23 cellular contexts compared by ENCODE assay signal in the genomic region with DNA sequence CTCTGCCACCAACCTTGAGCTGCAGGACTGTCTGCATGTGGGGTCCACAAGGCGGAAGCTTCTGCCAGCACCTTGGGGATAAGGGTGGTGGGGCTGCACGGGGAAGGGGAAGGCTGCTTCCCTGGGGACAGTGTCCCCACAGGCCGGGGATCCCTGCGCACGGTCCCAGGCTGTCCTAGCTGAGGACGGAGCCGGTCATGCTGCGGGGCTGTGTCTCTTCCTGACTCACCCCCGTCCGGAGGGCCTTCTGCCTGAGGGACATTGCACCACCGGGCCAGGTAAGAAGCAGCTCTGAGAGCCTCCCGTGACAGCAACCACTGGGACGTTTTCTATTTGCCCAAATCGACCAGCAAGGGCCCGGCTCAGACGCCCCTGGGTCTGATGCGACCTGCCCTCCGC. TPM values are rescaled to one million over a fixed set of nuclear protein-coding genes. Genes with fewer than 3 reads are reported as not detected.
DNase-seq lines count a peak whose midpoint lies in the region; ATAC-seq and TF ChIP-seq lines count a peak whose summit lies in the region.
"Had no signal": no experiment of that assay in that cellular context is flagged by ENCODE, and none has a peak within 500 bp of the region (broad histone marks: within the 10 kb centered on the region; RNA-seq: fewer than 3 reads in every experiment).

No MANE protein-coding gene starts in this region.

- H3K36me3 ChIP-seq in SK-N-SH (replicated peaks in 1 of 2; ENCODE audit: control insufficient read depth in 1 of 2, insufficient read depth in 2 of 2, low read length in 1 of 2) (no peaks in the 10 kb centered on the region), HUES6 (ENCODE audit: control insufficient read depth, insufficient read depth, low read length) (peaks cover 19% of the 10 kb centered on the region), neural progenitor cell (no peaks in the 10 kb centered on the region)
- H3K36me3 ChIP-seq: ascending aorta had no signal

- H3K9me2 ChIP-seq in SK-N-SH: no peaks in the 10 kb centered on the region

- ATAC-seq in SK-N-SH treated with all-trans-retinoic acid at 6 μM for 48 hours: no peak
- peak; percentile 20 for ATAC-seq in WTC11
- no peak for ATAC-seq in HG02852 (IDR thresholded peaks at IDR 0.05; ENCODE audit: unreplicated experiment)
- ATAC-seq in GM21619 (IDR thresholded peaks at IDR 0.05; ENCODE audit: unreplicated experiment): no peak

- H3K9me3 ChIP-seq in SK-N-SH (no peaks in the 10 kb centered on the region), HUES6 (ENCODE audit: control insufficient read depth, insufficient read depth, low read depth, low read length) (no peaks in the 10 kb centered on the region), neural progenitor cell (ENCODE audit: low read depth) (no peaks in the 10 kb centered on the region)
- H3K9me3 ChIP-seq: ascending aorta had no signal

- H3K27ac Mint-ChIP-seq in WTC11 (peak overlapping the region; percentile 22), neural progenitor cell (no peak overlapping the region)
- H3K27ac Mint-ChIP-seq: activated naive CD4-positive, alpha-beta T cell treated with anti-CD3 and anti-CD28 coated beads, Interleukin-2, amount 50 U/mL, for 72 hours; activated T-helper 2 cell treated with anti-CD3 and anti-CD28 coated beads, Interferon-gamma antibody, Interleukin-2, Interleukin-4, amounts not matched to agents 10 μg/mL and 5 μg/mL and 100 μg/mL, durations not matched to agents 14 hours and 24 hours and 36 hours; dendritic cell treated with granulocyte-macrophage colony-stimulating factor and Interleukin-4, amounts not matched to agents 40 ng/mL and 50 ng/mL, for 4 days; memory B cell had no signal

- TF ChIP-seq EP300 in SK-N-SH (IDR thresholded peaks at IDR 0.05; ENCODE audit: borderline replicate concordance in 1 of 2, low read depth in 1 of 2, low read length in 1 of 2): no peak

- H3K9me3 Mint-ChIP-seq in WTC11 (no peaks in the 10 kb centered on the region), neural progenitor cell (no peaks in the 10 kb centered on the region)
- H3K9me3 Mint-ChIP-seq: activated naive CD4-positive, alpha-beta T cell treated with anti-CD3 and anti-CD28 coated beads, Interleukin-2, amount 50 U/mL, for 72 hours; activated T-helper 2 cell treated with anti-CD3 and anti-CD28 coated beads, Interferon-gamma antibody, Interleukin-2, Interleukin-4, amounts not matched to agents 10 μg/mL and 5 μg/mL and 100 μg/mL, durations not matched to agents 14 hours and 24 hours and 36 hours; dendritic cell treated with granulocyte-macrophage colony-stimulating factor and Interleukin-4, amounts not matched to agents 40 ng/mL and 50 ng/mL, for 4 days; memory B cell had no signal

- DNase-seq in SK-N-SH (no peak), WTC11 (ENCODE audit: low spot score) (no peak), neural progenitor cell (ENCODE audit: low spot score) (no peak), NCI-H526 treated with DMSO at 0.1 percent for 48 hours (lab: John Stamatoyannopoulos, UW) (no peak)

- H3K4me1 Mint-ChIP-seq in WTC11 (no peaks in the 10 kb centered on the region; the same call in 1 of the 2 replicates), neural progenitor cell (peaks cover 7% of the 10 kb centered on the region)

- H3K27ac ChIP-seq in SK-N-SH (ENCODE audit: low read depth in 2 of 2, low read length in 1 of 2) (no peak overlapping the region), HUES6 (ENCODE audit: low read depth, low read length) (no peak overlapping the region), neural progenitor cell (no peak overlapping the region)
- H3K27ac ChIP-seq: ascending aorta, skin epidermis had no signal

- no peak for TF ChIP-seq RAD21 in SK-N-SH (IDR thresholded peaks at IDR 0.05; ENCODE audit: low read length)

- H3K36me3 Mint-ChIP-seq in WTC11 (no peaks in the 10 kb centered on the region), neural progenitor cell (no peaks in the 10 kb centered on the region)
- H3K36me3 Mint-ChIP-seq: activated naive CD4-positive, alpha-beta T cell treated with anti-CD3 and anti-CD28 coated beads, Interleukin-2, amount 50 U/mL, for 72 hours; memory B cell had no signal

- H2AFZ ChIP-seq in SK-N-SH (ENCODE audit: low read depth) (no peak overlapping the region), neural progenitor cell (replicated peaks) (no peak overlapping the region)

- H3F3A ChIP-seq in SK-N-SH (replicated peaks; ENCODE audit: insufficient read depth): no peaks in the 10 kb centered on the region
- H3F3A ChIP-seq in neural progenitor cell (ENCODE audit: low read depth): no peaks in the 10 kb centered on the region

- WGBS in SK-N-SH (ENCODE audit: low lambda C conversion rate): no CpG with 5 or more reads among the region's 18 CpGs

- H3K4me1 ChIP-seq in SK-N-SH (ENCODE audit: control insufficient read depth in 1 of 2, insufficient read depth in 2 of 2, low read depth in 1 of 2, low read length in 1 of 2): no peaks in the 10 kb centered on the region; a peak in 1 of 4 replicates
- peaks cover 11% of the 10 kb centered on the region for H3K4me1 ChIP-seq in HUES6 (ENCODE audit: control insufficient read depth, insufficient read depth, low read length)
- peaks cover 7% of the 10 kb centered on the region for H3K4me1 ChIP-seq in neural progenitor cell
- H3K4me1 ChIP-seq: ascending aorta had no signal

- no peaks in the 10 kb centered on the region for H3K27me3 Mint-ChIP-seq in WTC11 (ENCODE audit: low read depth)
- peaks cover 4% of the 10 kb centered on the region for H3K27me3 Mint-ChIP-seq in neural progenitor cell (ENCODE audit: insufficient read depth, low read depth)

- POLR2A ChIA-PET in SK-N-SH (lab: Yijun Ruan, JAX): no interaction called here
- POLR2A ChIA-PET in WTC11 (lab: Charles Lee): no interaction called here

- no peaks in the 10 kb centered on the region for H4K20me1 ChIP-seq in SK-N-SH (ENCODE audit: insufficient read depth)
- no peaks in the 10 kb centered on the region for H4K20me1 ChIP-seq in neural progenitor cell (ENCODE audit: low read depth)

- 0 out of 2 replicates have a peak, but pooled peaks cover 9% of the 10 kb centered on the region for H3K27me3 ChIP-seq in SK-N-SH (ENCODE audit: insufficient read depth)
- H3K27me3 ChIP-seq in HUES6 (ENCODE audit: control insufficient read depth, insufficient read depth, low read length): no peaks in the 10 kb centered on the region
- no peaks in the 10 kb centered on the region for H3K27me3 ChIP-seq in neural progenitor cell
- H3K27me3 ChIP-seq: ascending aorta had no signal

- H3K4me2 ChIP-seq in SK-N-SH (peak overlapping the region; percentile 33; the same call in 1 of the 2 replicates), neural progenitor cell (peak overlapping the region; percentile 71)

- no peak overlapping the region for H3K4me3 Mint-ChIP-seq in WTC11
- H3K4me3 Mint-ChIP-seq in neural progenitor cell: no peak overlapping the region
- H3K4me3 Mint-ChIP-seq: dendritic cell treated with granulocyte-macrophage colony-stimulating factor and Interleukin-4, amounts not matched to agents 40 ng/mL and 50 ng/mL, for 4 days; memory B cell had no signal

- TF ChIP-seq CTCF in SK-N-SH (IDR thresholded peaks at IDR 0.05): no peak
- TF ChIP-seq CTCF in WTC11 (IDR thresholded peaks at IDR 0.05): no peak
- no peak for TF ChIP-seq CTCF in neural progenitor cell (IDR thresholded peaks at IDR 0.05)

- H3K9ac ChIP-seq in SK-N-SH (no peak overlapping the region), HUES6 (ENCODE audit: low read length) (no peak overlapping the region), neural progenitor cell (no peak overlapping the region)

- H3K4me3 ChIP-seq in SK-N-SH (ENCODE audit: low read depth in 2 of 2, low read length in 1 of 2) (peak overlapping the region in 1 of 2 experiments; percentile 41; a peak in 1 of 4 replicates), HUES6 (ENCODE audit: low read depth, low read length) (peak overlapping the region; percentile 50; the same call in 1 of the 2 replicates), neural progenitor cell (no peak overlapping the region)
- H3K4me3 ChIP-seq: ascending aorta had no signal

- CTCF ChIA-PET in SK-N-SH (lab: Yijun Ruan, JAX) (interaction anchor here (0.6 to 3.4 kb wide), 20 partner anchors 8 to 337 kb away, joined by 3 to 31 read pairs (median 4); a partner anchor contains a TSS), WTC11 (lab: Charles Lee) (interaction anchor here (0.6 to 4.2 kb wide), 44 partner anchors 9 to 462 kb away, joined by 3 to 53 read pairs (median 5); a partner anchor contains a TSS)

- H3K79me2 ChIP-seq in SK-N-SH (ENCODE audit: insufficient read depth) (no peaks in the 10 kb centered on the region), neural progenitor cell (ENCODE audit: low read depth) (no peaks in the 10 kb centered on the region)

TF ChIP-seq in SK-N-SH, 30 proteins besides CTCF, POLR2A, EP300 and RAD21 (continues in another document):
- TF ChIP-seq TCF12 (IDR thresholded peaks at IDR 0.05): no peak

TF ChIP-seq in SK-N-SH treated with all-trans-retinoic acid at 6 μM for 48 hours, 23 proteins besides CTCF, POLR2A, EP300 and RAD21:
- TF ChIP-seq ZNF70 (CRISPR knock-in tag; IDR thresholded peaks at IDR 0.05): no peak

TF ChIP-seq in WTC11, 78 proteins besides CTCF, POLR2A, EP300 and RAD21:
- TF ChIP-seq MXD4 (CRISPR knock-in tag; IDR thresholded peaks at IDR 0.05; ENCODE audit: borderline replicate concordance): no peak
- TF ChIP-seq CREB1 (CRISPR knock-in tag; IDR thresholded peaks at IDR 0.05): no peak
- no peak for TF ChIP-seq RORB (CRISPR knock-in tag; IDR thresholded peaks at IDR 0.05)
- 0 out of 2 replicates have a peak, but pooled peaks have one; percentile 31 for TF ChIP-seq FOXP1 (CRISPR knock-in tag; IDR thresholded peaks at IDR 0.05; ENCODE audit: borderline replicate concordance)
- no peak for TF ChIP-seq ZNF423 (CRISPR knock-in tag; IDR thresholded peaks at IDR 0.05)

RNA-seq across cellular contexts. Expression of a gene that starts 29.9 kb away (rescaled TPM):
- polyA plus RNA-seq in SK-N-SH (2012; rRNA removed): not detected in 2 replicates
- not detected in 2 replicates for polyA plus RNA-seq in SK-N-SH (2012; cell fraction: cytosol; rRNA removed)
- polyA plus RNA-seq in SK-N-SH (2012; cell fraction: nucleus; rRNA removed): not detected in 2 replicates
- total RNA-seq in WTC11 (2021) (not detected in 3 replicates), neural progenitor cell (ENCODE audit: low replicate concordance) (not detected in 2 replicates)
- total RNA-seq: A172; activated naive CD4-positive, alpha-beta T cell treated with anti-CD3 and anti-CD28 coated beads, Interleukin-2, amount 50 U/mL, for 72 hours; activated T-helper 2 cell treated with anti-CD3 and anti-CD28 coated beads, Interferon-gamma antibody, Interleukin-2, Interleukin-4, amounts not matched to agents 10 μg/mL and 5 μg/mL and 100 μg/mL, durations not matched to agents 14 hours and 24 hours and 36 hours; ascending aorta; cardiac septum; Daoy; glomerular endothelial cell; kidney epithelial cell; NCI-H460; pulmonary artery endothelial cell; SK-MEL-5; urinary bladder had no signal
- polyA plus RNA-seq: urinary bladder had no signal

RNA-seq across cellular contexts. Expression of a gene that starts 41.2 kb away (rescaled TPM):
- not detected in 2 replicates for polyA plus RNA-seq in SK-N-SH (2012; rRNA removed)
- not detected in 2 replicates for polyA plus RNA-seq in SK-N-SH (2012; cell fraction: cytosol; rRNA removed)
- polyA plus RNA-seq in SK-N-SH (2012; cell fraction: nucleus; rRNA removed): not detected in 2 replicates
- total RNA-seq in WTC11 (2021): 0.16 TPM in 1 of 3 replicates, not detected in the others
- not detected in 2 replicates for total RNA-seq in neural progenitor cell (ENCODE audit: low replicate concordance)
- total RNA-seq: A172; activated naive CD4-positive, alpha-beta T cell treated with anti-CD3 and anti-CD28 coated beads, Interleukin-2, amount 50 U/mL, for 72 hours; activated T-helper 2 cell treated with anti-CD3 and anti-CD28 coated beads, Interferon-gamma antibody, Interleukin-2, Interleukin-4, amounts not matched to agents 10 μg/mL and 5 μg/mL and 100 μg/mL, durations not matched to agents 14 hours and 24 hours and 36 hours; ascending aorta; cardiac septum; Daoy; glomerular endothelial cell; kidney epithelial cell; NCI-H460; pulmonary artery endothelial cell; SK-MEL-5; urinary bladder had no signal
- polyA plus RNA-seq: urinary bladder had no signal

RNA-seq across cellular contexts. Expression of a gene that starts 48.5 kb away (rescaled TPM):
- polyA plus RNA-seq in SK-N-SH (2012; rRNA removed): not detected in 2 replicates
- polyA plus RNA-seq in SK-N-SH (2012; cell fraction: cytosol; rRNA removed): not detected in 2 replicates
- not detected in 2 replicates for polyA plus RNA-seq in SK-N-SH (2012; cell fraction: nucleus; rRNA removed)
- total RNA-seq in WTC11 (2021) (not detected in 3 replicates), neural progenitor cell (ENCODE audit: low replicate concordance) (not detected in 2 replicates)
- total RNA-seq: A172; activated naive CD4-positive, alpha-beta T cell treated with anti-CD3 and anti-CD28 coated beads, Interleukin-2, amount 50 U/mL, for 72 hours; activated T-helper 2 cell treated with anti-CD3 and anti-CD28 coated beads, Interferon-gamma antibody, Interleukin-2, Interleukin-4, amounts not matched to agents 10 μg/mL and 5 μg/mL and 100 μg/mL, durations not matched to agents 14 hours and 24 hours and 36 hours; ascending aorta; cardiac septum; Daoy; glomerular endothelial cell; kidney epithelial cell; NCI-H460; pulmonary artery endothelial cell; SK-MEL-5; urinary bladder had no signal
- polyA plus RNA-seq: urinary bladder had no signal

RNA-seq across cellular contexts. Expression of a gene that starts 54.8 kb away (rescaled TPM):
- 1.9 and 2.3 TPM in 2 replicates for polyA plus RNA-seq in SK-N-SH (2012; rRNA removed)
- polyA plus RNA-seq in SK-N-SH (2012; cell fraction: cytosol; rRNA removed): 0.91 and 1.5 TPM in 2 replicates
- 1.5 and 1.9 TPM in 2 replicates for polyA plus RNA-seq in SK-N-SH (2012; cell fraction: nucleus; rRNA removed)
- total RNA-seq in WTC11 (2021) (4.4 to 5.7 TPM (median 4.7 TPM) in 3 replicates), neural progenitor cell (ENCODE audit: low replicate concordance) (2.5 and 4.9 TPM in 2 replicates)
